Comparison of ENCODE assay signal across 2 cellular contexts in the genomic region with DNA sequence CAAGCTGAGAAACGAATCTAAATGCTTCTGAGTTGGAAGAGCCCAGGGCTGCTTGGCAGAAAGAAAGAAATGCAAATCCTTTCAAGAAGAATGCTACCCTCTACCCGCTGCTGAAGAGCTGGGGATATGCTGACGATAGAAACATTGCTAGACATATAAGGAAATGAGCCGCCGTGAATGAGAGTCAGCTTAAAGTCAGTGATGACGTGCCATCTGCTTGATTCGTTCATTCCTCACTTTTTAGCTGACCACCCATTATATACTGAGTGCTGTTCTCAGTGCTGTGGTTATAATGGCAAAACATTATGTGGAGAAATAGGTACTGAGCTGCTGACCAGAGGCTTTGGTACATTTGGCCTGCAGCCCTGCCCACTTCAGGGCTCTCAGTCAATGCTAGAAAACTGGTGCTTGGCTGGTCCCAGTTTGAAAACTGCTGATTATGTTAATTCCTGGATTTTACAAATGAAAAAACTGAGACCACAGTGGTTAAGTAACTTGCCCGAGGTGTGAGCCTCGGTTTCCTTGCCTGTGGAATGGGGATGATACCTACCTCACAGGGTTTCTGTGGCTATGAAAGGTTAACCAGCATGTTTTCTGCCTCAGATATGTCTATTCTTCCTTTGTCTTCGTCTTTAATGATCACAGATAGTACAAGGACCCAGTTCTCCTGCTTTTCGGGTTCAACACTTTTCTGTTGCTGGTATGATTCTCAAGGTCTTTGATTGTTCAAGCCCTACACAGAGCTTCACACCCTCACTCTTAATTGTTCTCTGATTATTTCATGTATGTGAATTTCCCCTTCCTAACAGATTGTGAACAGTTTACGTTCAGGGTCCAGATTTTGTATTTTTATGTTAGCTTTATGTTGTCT.
TF ChIP-seq lines count a peak whose summit lies in the region.

No MANE protein-coding gene starts in this region.

TF ChIP-seq in IMR-90, 13 proteins besides CTCF, POLR2A, EP300 and RAD21:
- TF ChIP-seq CHD1 (IDR thresholded peaks at IDR 0.05; ENCODE audit: low read depth, low read length), result no peak
- no peak for TF ChIP-seq CEBPB (IDR thresholded peaks at IDR 0.05; ENCODE audit: low read depth, low read length)
- TF ChIP-seq SMC3 (IDR thresholded peaks at IDR 0.05; ENCODE audit: low read depth, low read length), result no peak
- no peak for TF ChIP-seq BHLHE40 (IDR thresholded peaks at IDR 0.05; ENCODE audit: low read depth, low read length)
- no peak for TF ChIP-seq RCOR1 (IDR thresholded peaks at IDR 0.05; ENCODE audit: insufficient replicate concordance, low read length)
- TF ChIP-seq MAFK (IDR thresholded peaks at IDR 0.05; ENCODE audit: low read depth, low read length), result no peak; the same call in none of the 2 replicates
- TF ChIP-seq, protein P1, sequence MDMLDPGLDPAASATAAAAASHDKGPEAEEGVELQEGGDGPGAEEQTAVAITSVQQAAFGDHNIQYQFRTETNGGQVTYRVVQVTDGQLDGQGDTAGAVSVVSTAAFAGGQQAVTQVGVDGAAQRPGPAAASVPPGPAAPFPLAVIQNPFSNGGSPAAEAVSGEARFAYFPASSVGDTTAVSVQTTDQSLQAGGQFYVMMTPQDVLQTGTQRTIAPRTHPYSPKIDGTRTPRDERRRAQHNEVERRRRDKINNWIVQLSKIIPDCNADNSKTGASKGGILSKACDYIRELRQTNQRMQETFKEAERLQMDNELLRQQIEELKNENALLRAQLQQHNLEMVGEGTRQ (IDR thresholded peaks at IDR 0.05; ENCODE audit: low read depth, low read length), result no peak
- TF ChIP-seq, protein P2, sequence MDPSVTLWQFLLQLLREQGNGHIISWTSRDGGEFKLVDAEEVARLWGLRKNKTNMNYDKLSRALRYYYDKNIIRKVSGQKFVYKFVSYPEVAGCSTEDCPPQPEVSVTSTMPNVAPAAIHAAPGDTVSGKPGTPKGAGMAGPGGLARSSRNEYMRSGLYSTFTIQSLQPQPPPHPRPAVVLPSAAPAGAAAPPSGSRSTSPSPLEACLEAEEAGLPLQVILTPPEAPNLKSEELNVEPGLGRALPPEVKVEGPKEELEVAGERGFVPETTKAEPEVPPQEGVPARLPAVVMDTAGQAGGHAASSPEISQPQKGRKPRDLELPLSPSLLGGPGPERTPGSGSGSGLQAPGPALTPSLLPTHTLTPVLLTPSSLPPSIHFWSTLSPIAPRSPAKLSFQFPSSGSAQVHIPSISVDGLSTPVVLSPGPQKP (IDR thresholded peaks at IDR 0.05; ENCODE audit: borderline replicate concordance, low read depth, low read length), result no peak
- TF ChIP-seq FOS (IDR thresholded peaks at IDR 0.05; ENCODE audit: low read depth, low read length), result no peak
- no peak; the same call in 1 of the 2 replicates for TF ChIP-seq NFE2L2 (IDR thresholded peaks at IDR 0.05; ENCODE audit: low read depth, low read length)
- TF ChIP-seq MXI1 (IDR thresholded peaks at IDR 0.05; ENCODE audit: borderline replicate concordance, low read depth, low read length), result no peak
- no peak for TF ChIP-seq MAZ (IDR thresholded peaks at IDR 0.05; ENCODE audit: borderline replicate concordance, low read depth, low read length)
- no peak for TF ChIP-seq RFX5 (IDR thresholded peaks at IDR 0.05; ENCODE audit: low read depth, low read length)

TF ChIP-seq in HepG2, 621 proteins besides CTCF, POLR2A, EP300 and RAD21:
- TF ChIP-seq MAFK (conservative IDR thresholded peaks at IDR 0.05 in 1 of 2, IDR thresholded peaks at IDR 0.05 in 1 of 2; ENCODE audit: low read length in 2 of 2) (peak; percentile 82), MAFF (IDR thresholded peaks at IDR 0.05; ENCODE audit: low read depth, low read length) (peak; percentile 77), MAF1 (CRISPR knock-in tag; IDR thresholded peaks at IDR 0.05; ENCODE audit: borderline replicate concordance) (no peak), FOXK1 (CRISPR knock-in tag; IDR thresholded peaks at IDR 0.05; ENCODE audit: borderline replicate concordance, low read depth) (no peak), ZNF629 (CRISPR knock-in tag; conservative IDR thresholded peaks at IDR 0.05) (peak; percentile 80)
